ENCODE assay signal across 10 cellular contexts in genomic region chr16:85328665-85329058, GRCh38.
DNase-seq lines count a peak whose midpoint lies in the region; ATAC-seq, FAIRE-seq and TF ChIP-seq lines count a peak whose summit lies in the region.
"Had no signal": no experiment of that assay in that cellular context is flagged by ENCODE, and none has a peak within 500 bp of the region (broad histone marks: within the 10 kb centered on the region; RNA-seq: fewer than 3 reads in every experiment).

No MANE protein-coding gene starts in this region.

- TF ChIP-seq CTCF in GM23338 (conservative IDR thresholded peaks at IDR 0.05; ENCODE audit: low read depth in 2 of 2), result no peak
- TF ChIP-seq CTCF in WTC11 (IDR thresholded peaks at IDR 0.05), result no peak
- no peak for TF ChIP-seq CTCF in left lung (IDR thresholded peaks at IDR 0.05)
- no peak for TF ChIP-seq CTCF in CD14-positive monocyte (IDR thresholded peaks at IDR 0.05)

- H3K4me1 ChIP-seq in GM23338 (ENCODE audit: insufficient read depth) (peaks cover 45% of the 10 kb centered on the region), left lung (peaks cover 7 to 15% of the 10 kb centered on the region in 2 donors)

- intact Hi-C loops in left lung (cut with DNase I) (no loop called here), CD14-positive monocyte (cut with micrococcal nuclease) (no loop called here)

- H3K27me3 Mint-ChIP-seq in GM23338 (ENCODE audit: insufficient read depth, low read depth, poor library complexity), result peaks cover 35% of the 10 kb centered on the region
- H3K27me3 Mint-ChIP-seq in WTC11 (ENCODE audit: low read depth), result peaks cover 34% of the 10 kb centered on the region
- H3K27me3 Mint-ChIP-seq in CD14-positive monocyte (ENCODE audit: low read depth in 3 of 3), result peaks cover 39 to 49% (median 46%) of the 10 kb centered on the region in 3 donors

- H3K79me2 ChIP-seq in GM23338 (replicated peaks; ENCODE audit: insufficient read depth), result 0 out of 2 replicates have a peak, but pooled peaks cover 11% of the 10 kb centered on the region

- peaks cover 49% of the 10 kb centered on the region for H3K4me1 Mint-ChIP-seq in GM23338
- H3K4me1 Mint-ChIP-seq in WTC11, result peaks cover 56% of the 10 kb centered on the region
- peaks cover 14% of the 10 kb centered on the region for H3K4me1 Mint-ChIP-seq in CD14-positive monocyte

- peak overlapping the region; percentile 77 for H3K27ac ChIP-seq in GM23338 (ENCODE audit: low read depth)
- H3K27ac ChIP-seq in left lung, result no peak overlapping the region

- POLR2A ChIA-PET in WTC11 (lab: Charles Lee), result interaction anchor here (0.6 kb wide), 1 partner anchor 179 kb away, joined by 3 read pairs; no protein-coding TSS in a partner anchor

- peak; percentile 62 for ATAC-seq in GM23338
- ATAC-seq in WTC11, result peak; percentile 50
- peak; percentile 4 for ATAC-seq in left lung
- ATAC-seq in GM18870 (IDR thresholded peaks at IDR 0.05; ENCODE audit: unreplicated experiment), result no peak
- ATAC-seq: effector memory CD8-positive, alpha-beta T cell had no signal

- H3K36me3 Mint-ChIP-seq in GM23338 (ENCODE audit: low read depth) (peaks cover 6% of the 10 kb centered on the region), WTC11 (peaks cover 2% of the 10 kb centered on the region), CD14-positive monocyte (peaks cover 0 to 2% of the 10 kb centered on the region in 2 donors)

- DNase-seq in DMS153 (lab: John Stamatoyannopoulos, UW) (peak; percentile 83), GM23338 (ENCODE audit: low spot score) (peak; percentile 86), WTC11 (ENCODE audit: low spot score) (peak; percentile 77), left lung (no peak), H54 (ENCODE audit: insufficient read length, low spot score) (no peak), CD14-positive monocyte (ENCODE audit: low spot score) (no peak)
- DNase-seq: activated T-cell treated with anti-CD3 and anti-CD28 coated beads for 4 hours; effector memory CD8-positive, alpha-beta T cell; stimulated activated CD4-positive, alpha-beta T cell treated with anti-CD3 and anti-CD28 coated beads, Interleukin-4, amount 100 ng/mL, for 24 hours had no signal

- no peak overlapping the region for H2AFZ ChIP-seq in GM23338

- peaks cover 35% of the 10 kb centered on the region for H3K27me3 ChIP-seq in GM23338 (ENCODE audit: insufficient read depth)
- H3K27me3 ChIP-seq in left lung, result peaks cover 0 to 37% of the 10 kb centered on the region in 2 donors

- peaks cover 16% of the 10 kb centered on the region for H3F3A ChIP-seq in GM23338 (replicated peaks; ENCODE audit: low read depth)

- H3K9me2 ChIP-seq in GM23338 (ENCODE audit: insufficient read depth), result no peaks in the 10 kb centered on the region

- CTCF ChIA-PET in WTC11 (lab: Charles Lee), result interaction anchor here (0.6 to 3.3 kb wide), 15 partner anchors 13 to 248 kb away, joined by 3 to 23 read pairs (median 6); no protein-coding TSS in a partner anchor

- H3K4me3 Mint-ChIP-seq in GM23338, result peak overlapping the region; percentile 72
- peak overlapping the region; percentile 61 for H3K4me3 Mint-ChIP-seq in WTC11
- H3K4me3 Mint-ChIP-seq in CD14-positive monocyte, result peak overlapping the region in 1 of 2 donors; percentile 75
- H3K4me3 Mint-ChIP-seq: effector memory CD8-positive, alpha-beta T cell had no signal

- no peak for FAIRE-seq in H54 (lab: Jason Lieb, UNC)

- TF ChIP-seq POLR2A in H54 (IDR thresholded peaks at IDR 0.05; ENCODE audit: low read depth, low read length), result no peak

- H3K9me3 Mint-ChIP-seq in GM23338 (peaks cover 5% of the 10 kb centered on the region; the same call in 1 of the 3 replicates), WTC11 (peaks cover 3% of the 10 kb centered on the region), CD14-positive monocyte (peaks cover 0 to 18% (median 15%) of the 10 kb centered on the region in 7 donors)
- H3K9me3 Mint-ChIP-seq: effector memory CD8-positive, alpha-beta T cell had no signal

- no peaks in the 10 kb centered on the region for H4K20me1 ChIP-seq in GM23338 (replicated peaks; ENCODE audit: insufficient read depth)

- peak overlapping the region; percentile 98 for H3K27ac Mint-ChIP-seq in GM23338
- H3K27ac Mint-ChIP-seq in WTC11, result peak overlapping the region; percentile 92
- H3K27ac Mint-ChIP-seq in CD14-positive monocyte, result no peak overlapping the region
- H3K27ac Mint-ChIP-seq: effector memory CD8-positive, alpha-beta T cell had no signal

- no peaks in the 10 kb centered on the region for H3K9me3 ChIP-seq in left lung

- peak overlapping the region; percentile 73 for H3K4me2 ChIP-seq in GM23338

- H3K4me3 ChIP-seq in GM23338 (peak overlapping the region; percentile 52), left lung (no peak overlapping the region)

- H3K36me3 ChIP-seq in GM23338 (ENCODE audit: insufficient read depth) (no peaks in the 10 kb centered on the region), left lung (no peaks in the 10 kb centered on the region)

TF ChIP-seq in GM23338, 12 proteins besides CTCF, POLR2A, EP300 and RAD21:
- TF ChIP-seq JUNB (IDR thresholded peaks at IDR 0.05; ENCODE audit: unreplicated experiment), result no peak
- TF ChIP-seq ETS1 (IDR thresholded peaks at IDR 0.05), result 0 out of 2 replicates have a peak, but pooled peaks have one; percentile 11

TF ChIP-seq in WTC11, 78 proteins besides CTCF, POLR2A, EP300 and RAD21:
- TF ChIP-seq ZNF263 (CRISPR knock-in tag; IDR thresholded peaks at IDR 0.05; ENCODE audit: low read depth) (no peak), RELA (CRISPR knock-in tag; IDR thresholded peaks at IDR 0.05; ENCODE audit: borderline replicate concordance) (no peak), ARID4B (CRISPR knock-in tag; IDR thresholded peaks at IDR 0.05; ENCODE audit: borderline replicate concordance) (0 out of 2 replicates have a peak, but pooled peaks have one; percentile 13), FOXP4 (CRISPR knock-in tag; IDR thresholded peaks at IDR 0.05) (peak; percentile 21; the same call in 1 of the 2 replicates)

Comparison
In these comparisons a context has a peak if more than half of its experiments do, and no peak if none do; other contexts are left out.
1. DNase-seq: peak in DMS153 (single experiment), GM23338 (single experiment) and WTC11 (single experiment); none in left lung (0 of 2), H54 (single experiment) and CD14-positive monocyte (single experiment).
2. H3K27ac Mint-ChIP-seq: peak in GM23338 (single experiment) and WTC11 (single experiment); none in CD14-positive monocyte (0 of 7).